32 cellular contexts compared by ENCODE assay signal in genomic region chr5:71699751-71700150, GRCh38. TPM values are rescaled to one million over a fixed set of nuclear protein-coding genes. Genes with fewer than 3 reads are reported as not detected.
"Had no signal": no experiment of that assay in that cellular context is flagged by ENCODE, and none has a peak within 500 bp of the region (broad histone marks: within the 10 kb centered on the region; RNA-seq: fewer than 3 reads in every experiment).

No MANE protein-coding gene starts in this region.

- H3K9me3 ChIP-seq: colonic mucosa, gastrocnemius medialis, lower lobe of right lung, mucosa of descending colon, prostate gland, right atrium auricular region, stomach, testis, tibial artery had no signal

- H3K4me3 ChIP-seq: colonic mucosa, gastrocnemius medialis, lower lobe of right lung, mucosa of descending colon, neural progenitor cell, prostate gland, right atrium auricular region, smooth muscle cell, stomach, testis, tibial artery had no signal

- H3K27ac ChIP-seq: colonic mucosa, epithelial cell of prostate, gastrocnemius medialis, lower lobe of right lung, neural progenitor cell, prostate gland, right atrium auricular region, stomach, testis, tibial artery had no signal

- H3K4me1 ChIP-seq: colonic mucosa, gastrocnemius medialis, lower lobe of right lung, prostate gland, right atrium auricular region, stomach, testis, tibial artery had no signal

- H3K36me3 ChIP-seq: colonic mucosa, gastrocnemius medialis, lower lobe of right lung, neural progenitor cell, prostate gland, right atrium auricular region, stomach, tibial artery had no signal

- H3K27me3 ChIP-seq: colonic mucosa, neural progenitor cell, right atrium auricular region, testis had no signal

- ATAC-seq: effector memory CD8-positive, alpha-beta T cell; esophagus mucosa; gastrocnemius medialis; left ventricle myocardium superior; lower lobe of right lung; mucosa of descending colon; natural killer cell treated with Interleukin-12 subunit alpha and Interleukin-12 subunit beta and Interleukin-15 and Interleukin-18, amount 100 ng/mL, for 72 hours; sciatic nerve had no signal

- DNase-seq: colonic mucosa; effector memory CD8-positive, alpha-beta T cell; foreskin fibroblast; gastrocnemius medialis; head of caudate nucleus; left ventricle myocardium superior; lower lobe of right lung; mucosa of descending colon; naive B cell; stimulated activated CD4-positive, alpha-beta T cell treated with anti-CD3 and anti-CD28 coated beads, Interleukin-12 subunit alpha, Interleukin-12 subunit beta, amount 100 ng/mL, for 4 hours; stimulated activated CD4-positive, alpha-beta T cell treated with anti-CD3 and anti-CD28 coated beads, Interleukin-1b, Interleukin-23, amount 100 ng/mL, for 48 hours; stimulated activated CD4-positive, alpha-beta T cell treated with anti-CD3 and anti-CD28 coated beads, Interleukin-4, amount 100 ng/mL, for 1 hour; stimulated activated CD8-positive, alpha-beta memory T cell treated with anti-CD3 and anti-CD28 coated beads, Interleukin-4, amount 100 ng/mL, for 48 hours; stimulated activated naive CD4-positive, alpha-beta T cell; stomach; testis; tibial artery had no signal

RNA-seq across cellular contexts. Expression of gene CARTPT, which starts 19.3 kb away (rescaled TPM):
- total RNA-seq: chondrocyte; esophagus mucosa; gastrocnemius medialis; glomerular endothelial cell; left ventricle myocardium superior; lower lobe of right lung; mesothelial cell of epicardium; natural killer cell treated with Interleukin-12 subunit alpha and Interleukin-12 subunit beta and Interleukin-15 and Interleukin-18, amount 100 ng/mL, for 72 hours; osteocyte; right atrium auricular region; sciatic nerve; smooth muscle cell; subcutaneous adipose tissue; urinary bladder had no signal
- polyA plus RNA-seq: keratinocyte, smooth muscle cell had no signal
